14 cellular contexts compared by ENCODE assay signal in genomic region chr2:148903294-148903693, GRCh38. TPM values are rescaled to one million over a fixed set of nuclear protein-coding genes. Genes with fewer than 3 reads are reported as not detected.
DNase-seq lines count a peak whose midpoint lies in the region; ATAC-seq and TF ChIP-seq lines count a peak whose summit lies in the region.
"Had no signal": no experiment of that assay in that cellular context is flagged by ENCODE, and none has a peak within 500 bp of the region (broad histone marks: within the 10 kb centered on the region; RNA-seq: fewer than 3 reads in every experiment).

No MANE protein-coding gene starts in this region.

- no CpG with 5 or more reads among the region's 6 CpGs for WGBS in neuronal stem cell (ENCODE audit: extremely low coverage in 2 of 2, insufficient read length in 2 of 2, insufficient replicate concordance in 1 of 2), 2 donors

- H4K20me1 ChIP-seq in GM23338 (replicated peaks; ENCODE audit: insufficient read depth) = peaks cover 11% of the 10 kb centered on the region

- peaks cover 4 to 7% of the 10 kb centered on the region in 2 donors for H3K9me3 ChIP-seq in neuronal stem cell (replicated peaks in 1 of 2; ENCODE audit: control insufficient read depth in 2 of 2, insufficient read depth in 1 of 2, low read depth in 1 of 2, low read length in 2 of 2)
- H3K9me3 ChIP-seq in vagina = no peaks in the 10 kb centered on the region
- H3K9me3 ChIP-seq: BE2C, HAP-1 had no signal

- H3K4me1 Mint-ChIP-seq in GM23338 (peaks cover 8% of the 10 kb centered on the region), brain (peaks cover 85% of the 10 kb centered on the region)
- no peaks in the 10 kb centered on the region for H3K4me1 Mint-ChIP-seq in activated CD8-positive, alpha-beta T cell treated with anti-CD3 and anti-CD28 coated beads, Interleukin-2, amount 10 ng/mL, durations not matched to agents 7 days and 5 days (ENCODE audit: low read depth)

- no peak for TF ChIP-seq POLR2A in vagina (IDR thresholded peaks at IDR 0.05)

- H3K9me3 Mint-ChIP-seq in GM23338 (peaks cover 10% of the 10 kb centered on the region; the same call in 2 of the 3 replicates), brain (peaks cover 4 to 17% (median 11%) of the 10 kb centered on the region in 5 experiments)
- H3K9me3 Mint-ChIP-seq in activated CD8-positive, alpha-beta T cell treated with anti-CD3 and anti-CD28 coated beads, Interleukin-2, amount 10 ng/mL, durations not matched to agents 7 days and 5 days (ENCODE audit: insufficient read depth) = no peaks in the 10 kb centered on the region

- no peak overlapping the region for H3K4ac ChIP-seq in neuronal stem cell (ENCODE audit: low read length)

- H3K14ac ChIP-seq in neuronal stem cell (ENCODE audit: low read length) = peak overlapping the region; percentile 77

- H3K79me2 ChIP-seq in GM23338 (replicated peaks; ENCODE audit: insufficient read depth) = peaks cover 50% of the 10 kb centered on the region

- no peak overlapping the region for H3K4me2 ChIP-seq in GM23338
- H3K4me2 ChIP-seq in neuronal stem cell (ENCODE audit: insufficient read depth, low read length, poor library complexity, severe bottlenecking) = no peak overlapping the region

- no peak overlapping the region for H3K4me3 Mint-ChIP-seq in GM23338
- peak overlapping the region in 1 of 5 experiments; percentile 28 for H3K4me3 Mint-ChIP-seq in brain
- H3K4me3 Mint-ChIP-seq in activated CD8-positive, alpha-beta T cell treated with anti-CD3 and anti-CD28 coated beads, Interleukin-2, amount 10 ng/mL, durations not matched to agents 7 days and 5 days = no peak overlapping the region
- H3K4me3 Mint-ChIP-seq: CD4-positive, alpha-beta memory T cell had no signal

- H3K4me3 ChIP-seq in GM23338 (no peak overlapping the region), neuronal stem cell (ENCODE audit: low read length in 2 of 2) (no peak overlapping the region), vagina (no peak overlapping the region)
- H3K4me3 ChIP-seq: HAP-1 had no signal

- no peaks in the 10 kb centered on the region for H3K27me3 ChIP-seq in GM23338 (ENCODE audit: insufficient read depth)
- no peaks in the 10 kb centered on the region for H3K27me3 ChIP-seq in neuronal stem cell (ENCODE audit: control insufficient read depth in 3 of 3, insufficient read depth in 3 of 3, low read depth in 1 of 3, low read length in 3 of 3)
- no peaks in the 10 kb centered on the region for H3K27me3 ChIP-seq in vagina
- H3K27me3 ChIP-seq: BE2C had no signal

- peak overlapping the region; percentile 22 for H2AK5ac ChIP-seq in neuronal stem cell (ENCODE audit: low read depth, low read length)

- H3K36me3 ChIP-seq in GM23338 (ENCODE audit: insufficient read depth) (no peaks in the 10 kb centered on the region), neuronal stem cell (replicated peaks in 1 of 2; ENCODE audit: control insufficient read depth in 2 of 2, insufficient read depth in 2 of 2, low read length in 2 of 2) (peaks cover 2 to 13% of the 10 kb centered on the region in 2 donors), vagina (no peaks in the 10 kb centered on the region)
- H3K36me3 ChIP-seq: BE2C, HAP-1 had no signal

- intact Hi-C loops in vagina (cut with DNase I) = no loop called here

- H2BK12ac ChIP-seq in neuronal stem cell (ENCODE audit: low read length) = no peak overlapping the region

- H4K8ac ChIP-seq in neuronal stem cell (ENCODE audit: low read depth, low read length) = no peak overlapping the region

- H2BK5ac ChIP-seq in neuronal stem cell (ENCODE audit: low read length) = no peak overlapping the region

- H4K91ac ChIP-seq in neuronal stem cell (ENCODE audit: low read depth, low read length, poor library complexity) = no peak overlapping the region

- no peak for TF ChIP-seq CTCF in GM23338 (conservative IDR thresholded peaks at IDR 0.05; ENCODE audit: low read depth in 2 of 2)
- no peak for TF ChIP-seq CTCF in brain (conservative IDR thresholded peaks at IDR 0.05)
- no peak for TF ChIP-seq CTCF in vagina (IDR thresholded peaks at IDR 0.05)

- no peak overlapping the region for H3K9ac ChIP-seq in neuronal stem cell (ENCODE audit: low read depth, low read length, poor library complexity)

- no peak overlapping the region for H3K27ac Mint-ChIP-seq in GM23338
- H3K27ac Mint-ChIP-seq in brain = peak overlapping the region in 4 of 5 experiments; percentile 0 to 85 (median 56)
- no peak overlapping the region for H3K27ac Mint-ChIP-seq in activated CD8-positive, alpha-beta T cell treated with anti-CD3 and anti-CD28 coated beads, Interleukin-2, amount 10 ng/mL, durations not matched to agents 7 days and 5 days

- H3F3A ChIP-seq in GM23338 (replicated peaks; ENCODE audit: low read depth) = no peaks in the 10 kb centered on the region

- peaks cover 3% of the 10 kb centered on the region for H3K27me3 Mint-ChIP-seq in GM23338 (ENCODE audit: insufficient read depth, low read depth, poor library complexity)
- H3K27me3 Mint-ChIP-seq in brain = no peaks in the 10 kb centered on the region
- H3K27me3 Mint-ChIP-seq in activated CD8-positive, alpha-beta T cell treated with anti-CD3 and anti-CD28 coated beads, Interleukin-2, amount 10 ng/mL, durations not matched to agents 7 days and 5 days (ENCODE audit: low read depth) = peaks cover 6% of the 10 kb centered on the region
- H3K27me3 Mint-ChIP-seq: CD4-positive, alpha-beta memory T cell had no signal

- CTCF ChIA-PET in activated CD8-positive, alpha-beta T cell treated with anti-CD3 and anti-CD28 coated beads, Interleukin-2, amount 10 ng/mL, durations not matched to agents 7 days and 5 days (lab: Charles Lee) = no interaction called here

- no peak overlapping the region for H3K23ac ChIP-seq in neuronal stem cell (ENCODE audit: low read depth, low read length, poor library complexity)

- POLR2A ChIA-PET in activated CD8-positive, alpha-beta T cell treated with anti-CD3 and anti-CD28 coated beads, Interleukin-2, amount 10 ng/mL, durations not matched to agents 7 days and 5 days (lab: Charles Lee) = no interaction called here

- H2BK15ac ChIP-seq in neuronal stem cell (ENCODE audit: low read length) = no peak overlapping the region

- no peak for ATAC-seq in GM23338
- ATAC-seq in activated CD8-positive, alpha-beta T cell treated with anti-CD3 and anti-CD28 coated beads, Interleukin-2, amount 10 ng/mL, durations not matched to agents 7 days and 5 days = no peak
- ATAC-seq: HepG2 had no signal

- no peak overlapping the region for H2BK120ac ChIP-seq in neuronal stem cell (ENCODE audit: low read depth, low read length)

- no peaks in the 10 kb centered on the region for H3K9me2 ChIP-seq in GM23338 (ENCODE audit: insufficient read depth)

- H3K27ac ChIP-seq in GM23338 (ENCODE audit: low read depth) (peak overlapping the region; percentile 53), neuronal stem cell (replicated peaks; ENCODE audit: low read length) (no peak overlapping the region), vagina (no peak overlapping the region)
- H3K27ac ChIP-seq: C4-2B had no signal

- no peak overlapping the region for H3K18ac ChIP-seq in neuronal stem cell (ENCODE audit: low read length)

- peaks cover 6% of the 10 kb centered on the region for H3K79me1 ChIP-seq in neuronal stem cell (ENCODE audit: low read depth, low read length)

- H2AFZ ChIP-seq in GM23338 = no peak overlapping the region
- no peak overlapping the region for H2AFZ ChIP-seq in neuronal stem cell (ENCODE audit: low read length)

- H3K36me3 Mint-ChIP-seq in GM23338 (ENCODE audit: low read depth) = peaks cover 19% of the 10 kb centered on the region
- H3K36me3 Mint-ChIP-seq in brain = peaks cover 62% of the 10 kb centered on the region
- no peaks in the 10 kb centered on the region for H3K36me3 Mint-ChIP-seq in activated CD8-positive, alpha-beta T cell treated with anti-CD3 and anti-CD28 coated beads, Interleukin-2, amount 10 ng/mL, durations not matched to agents 7 days and 5 days (ENCODE audit: low read depth)

- H3K4me1 ChIP-seq in GM23338 (ENCODE audit: insufficient read depth) (0 out of 2 replicates have a peak, but pooled peaks cover 5% of the 10 kb centered on the region), neuronal stem cell (ENCODE audit: control insufficient read depth in 2 of 2, insufficient read depth in 1 of 2, low read depth in 1 of 2, low read length in 2 of 2) (peaks cover 12 to 17% of the 10 kb centered on the region in 2 donors), vagina (no peaks in the 10 kb centered on the region)
- H3K4me1 ChIP-seq: BE2C, HAP-1 had no signal

- DNase-seq in DMS79 (lab: John Stamatoyannopoulos, UW) (peak; percentile 73), GM23338 (ENCODE audit: low spot score) (no peak), neuronal stem cell (ENCODE audit: low spot score) (no peak), vagina (ENCODE audit: extremely low spot score in 2 of 2) (no peak)
- DNase-seq in activated CD8-positive, alpha-beta T cell treated with anti-CD3 and anti-CD28 coated beads, Interleukin-2, amount 10 ng/mL, durations not matched to agents 7 days and 5 days = no peak
- no peak for DNase-seq in activated CD4-positive, alpha-beta T cell treated with anti-CD3 and anti-CD28 coated beads, Interleukin-2, amount 50 U/mL, for 1 hour
- DNase-seq: BE2C; CD4-positive, alpha-beta memory T cell; DND-41; GDM1 had no signal

TF ChIP-seq in GM23338, 12 proteins besides CTCF, POLR2A, EP300 and RAD21 (continues in another document):
- TF ChIP-seq STAT1 (IDR thresholded peaks at IDR 0.05; ENCODE audit: unreplicated experiment) (no peak), CREB1 (CRISPR knock-in tag; IDR thresholded peaks at IDR 0.05; ENCODE audit: low read depth) (no peak), ETS1 (IDR thresholded peaks at IDR 0.05) (no peak)

RNA-seq across cellular contexts. Expression of gene KIF5C, which starts 28.3 kb away (rescaled TPM):
- total RNA-seq in GM23338 (2014; rRNA removed; shearing (Covaris generic)) = 46.5 and 49.1 TPM in 2 replicates
- polyA plus RNA-seq in GM23338 (2016; fragmentation: Nextera tagmentation; extraction: Ambion mirVana) (37.8 and 45.0 TPM in 2 replicates), brain (ENCODE audit: insufficient read depth, low read depth, low replicate concordance) (93.6 TPM)
- polyA plus RNA-seq in neuronal stem cell (2013, experiment 1 of 2) = 79.5 TPM
- polyA plus RNA-seq in neuronal stem cell (2013, experiment 2 of 2) = 90.7 TPM
- total RNA-seq in activated CD8-positive, alpha-beta T cell treated with anti-CD3 and anti-CD28 coated beads, Interleukin-2, amount 10 ng/mL, durations not matched to agents 7 days and 5 days = 1 to 10 TPM; 4.4 to 6.5 TPM
- 13.3 TPM for total RNA-seq in vagina

Comparison
In these comparisons a context has a peak if more than half of its experiments do, and no peak if none do; other contexts are left out.
1. H3K27ac Mint-ChIP-seq: peak in brain (4 of 5); none in GM23338 (single experiment) and activated CD8-positive, alpha-beta T cell treated with anti-CD3 and anti-CD28 coated beads, Interleukin-2, amount 10 ng/mL, durations not matched to agents 7 days and 5 days (single experiment).